24 cellular contexts compared by ENCODE assay signal in the genomic region with DNA sequence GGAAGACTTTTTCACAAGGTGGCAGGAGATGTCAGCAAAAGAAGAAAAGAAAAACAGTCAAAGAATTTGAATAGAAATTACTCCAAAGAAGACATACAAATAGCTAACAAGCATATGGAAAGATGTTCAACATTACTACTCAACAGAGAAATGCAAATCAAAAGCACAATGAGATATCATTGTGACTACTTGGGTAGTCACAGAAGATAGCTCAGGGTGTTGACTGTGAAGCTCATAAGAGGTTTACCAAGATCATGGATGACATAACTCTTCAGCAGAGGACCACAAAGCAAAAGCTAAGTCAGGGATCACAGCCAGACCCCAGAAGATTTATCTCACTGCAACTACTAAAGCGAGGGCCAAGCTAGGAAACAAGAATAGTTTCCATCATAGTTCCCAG. TPM values are rescaled to one million over a fixed set of nuclear protein-coding genes. Genes with fewer than 3 reads are reported as not detected.
DNase-seq lines count a peak whose midpoint lies in the region; ATAC-seq, FAIRE-seq and TF ChIP-seq lines count a peak whose summit lies in the region.
"Had no signal": no experiment of that assay in that cellular context is flagged by ENCODE, and none has a peak within 500 bp of the region (broad histone marks: within the 10 kb centered on the region; RNA-seq: fewer than 3 reads in every experiment).

No MANE protein-coding gene starts in this region.

- no peak overlapping the region for H3K4me3 Mint-ChIP-seq in activated T-cell treated with anti-CD3 and anti-CD28 coated beads, Interleukin-2, amount 50 U/mL, for 72 hours
- no peak overlapping the region for H3K4me3 Mint-ChIP-seq in activated T-cell treated with anti-CD3 and anti-CD28 coated beads, Interleukin-2, amount 50 U/mL, for 24 hours
- H3K4me3 Mint-ChIP-seq in activated T-helper 17 cell treated with anti-CD3 and anti-CD28 coated beads, Interleukin-2, amount 50 U/mL, for 72 hours: no peak overlapping the region
- H3K4me3 Mint-ChIP-seq in stimulated activated effector memory CD8-positive, alpha-beta T cell treated with anti-CD3 and anti-CD28 coated beads, Interleukin-12 subunit alpha, Interleukin-12 subunit beta, amount 100 ng/mL, for 72 hours: no peak overlapping the region
- H3K4me3 Mint-ChIP-seq: CD4-positive, CD25-positive, alpha-beta regulatory T cell; HFFc6 had no signal

- peak; percentile 33 for FAIRE-seq in H54 (lab: Jason Lieb, UNC)
- FAIRE-seq: A204.1, G401.6 had no signal

- H3K36me3 Mint-ChIP-seq in activated T-cell treated with anti-CD3 and anti-CD28 coated beads, Interleukin-2, amount 50 U/mL, for 72 hours (ENCODE audit: insufficient read depth in 2 of 2): no peaks in the 10 kb centered on the region
- H3K36me3 Mint-ChIP-seq in activated T-cell treated with anti-CD3 and anti-CD28 coated beads, Interleukin-2, amount 50 U/mL, for 24 hours (ENCODE audit: low read depth): no peaks in the 10 kb centered on the region
- no peaks in the 10 kb centered on the region for H3K36me3 Mint-ChIP-seq in activated T-helper 17 cell treated with anti-CD3 and anti-CD28 coated beads, Interleukin-2, amount 50 U/mL, for 72 hours (ENCODE audit: low read depth)
- H3K36me3 Mint-ChIP-seq in stimulated activated effector memory CD8-positive, alpha-beta T cell treated with anti-CD3 and anti-CD28 coated beads, Interleukin-12 subunit alpha, Interleukin-12 subunit beta, amount 100 ng/mL, for 72 hours: no peaks in the 10 kb centered on the region
- H3K36me3 Mint-ChIP-seq: CD4-positive, CD25-positive, alpha-beta regulatory T cell had no signal

- no peak for DNase-seq in activated T-cell treated with anti-CD3 and anti-CD28 coated beads, Interleukin-2, amount 50 U/mL, for 72 hours
- no peak for DNase-seq in activated T-cell treated with anti-CD3 and anti-CD28 coated beads, Interleukin-2, amount 50 U/mL, for 24 hours
- DNase-seq in H54 (ENCODE audit: insufficient read length, low spot score) (no peak), cerebellum (ENCODE audit: low spot score) (no peak), coronary artery (ENCODE audit: low spot score) (no peak)
- DNase-seq in stimulated activated effector memory CD8-positive, alpha-beta T cell treated with anti-CD3 and anti-CD28 coated beads, Interleukin-12 subunit alpha, Interleukin-12 subunit beta, amount 100 ng/mL, for 72 hours (ENCODE audit: low spot score in 2 of 2): no peak
- DNase-seq: CD4-positive, CD25-positive, alpha-beta regulatory T cell; DMS53; GM23248; HFFc6; IMR-90; KG1; MM.1S; NCI-H2029 treated with DMSO at 0.1 percent for 48 hours; NCI-H446 treated with DMSO at 0.1 percent for 48 hours; SHP77 had no signal

- ATAC-seq in activated T-cell treated with anti-CD3 and anti-CD28 coated beads, Interleukin-2, amount 50 U/mL, for 72 hours (replicated peaks in 1 of 2): peak; percentile 47 to 70
- peak; percentile 75 for ATAC-seq in activated T-helper 17 cell treated with anti-CD3 and anti-CD28 coated beads, Interleukin-2, amount 50 U/mL, for 72 hours (replicated peaks)
- ATAC-seq in stimulated activated effector memory CD8-positive, alpha-beta T cell treated with anti-CD3 and anti-CD28 coated beads, Interleukin-12 subunit alpha, Interleukin-12 subunit beta, amount 100 ng/mL, for 72 hours: peak; percentile 84
- ATAC-seq in HG03460 (IDR thresholded peaks at IDR 0.05; ENCODE audit: unreplicated experiment): no peak
- ATAC-seq: Panc1 had no signal

- H3K27me3 Mint-ChIP-seq in activated T-cell treated with anti-CD3 and anti-CD28 coated beads, Interleukin-2, amount 50 U/mL, for 72 hours (ENCODE audit: low read depth): peaks cover 6% of the 10 kb centered on the region
- no peaks in the 10 kb centered on the region for H3K27me3 Mint-ChIP-seq in activated T-cell treated with anti-CD3 and anti-CD28 coated beads, Interleukin-2, amount 50 U/mL, for 24 hours
- H3K27me3 Mint-ChIP-seq in activated T-helper 17 cell treated with anti-CD3 and anti-CD28 coated beads, Interleukin-2, amount 50 U/mL, for 72 hours: no peaks in the 10 kb centered on the region
- H3K27me3 Mint-ChIP-seq: CD4-positive, CD25-positive, alpha-beta regulatory T cell had no signal

- peaks cover 37% of the 10 kb centered on the region for H3K4me1 Mint-ChIP-seq in activated T-cell treated with anti-CD3 and anti-CD28 coated beads, Interleukin-2, amount 50 U/mL, for 72 hours (ENCODE audit: low read depth)
- peaks cover 34% of the 10 kb centered on the region for H3K4me1 Mint-ChIP-seq in activated T-cell treated with anti-CD3 and anti-CD28 coated beads, Interleukin-2, amount 50 U/mL, for 24 hours (ENCODE audit: low read depth)
- H3K4me1 Mint-ChIP-seq in activated T-helper 17 cell treated with anti-CD3 and anti-CD28 coated beads, Interleukin-2, amount 50 U/mL, for 72 hours: peaks cover 10% of the 10 kb centered on the region
- H3K4me1 Mint-ChIP-seq in stimulated activated effector memory CD8-positive, alpha-beta T cell treated with anti-CD3 and anti-CD28 coated beads, Interleukin-12 subunit alpha, Interleukin-12 subunit beta, amount 100 ng/mL, for 72 hours: peaks cover 6% of the 10 kb centered on the region

- no peak overlapping the region for H3K27ac ChIP-seq in coronary artery
- H3K27ac ChIP-seq: BLaER1, GM23248, RWPE1 had no signal

- no peak for TF ChIP-seq CTCF in coronary artery (IDR thresholded peaks at IDR 0.05)

- TF ChIP-seq POLR2A in H54 (IDR thresholded peaks at IDR 0.05; ENCODE audit: low read depth, low read length): no peak

- no peak overlapping the region for H3K27ac Mint-ChIP-seq in activated T-cell treated with anti-CD3 and anti-CD28 coated beads, Interleukin-2, amount 50 U/mL, for 72 hours
- H3K27ac Mint-ChIP-seq in activated T-cell treated with anti-CD3 and anti-CD28 coated beads, Interleukin-2, amount 50 U/mL, for 24 hours: no peak overlapping the region
- H3K27ac Mint-ChIP-seq in activated T-helper 17 cell treated with anti-CD3 and anti-CD28 coated beads, Interleukin-2, amount 50 U/mL, for 72 hours: no peak overlapping the region
- H3K27ac Mint-ChIP-seq in stimulated activated effector memory CD8-positive, alpha-beta T cell treated with anti-CD3 and anti-CD28 coated beads, Interleukin-12 subunit alpha, Interleukin-12 subunit beta, amount 100 ng/mL, for 72 hours: no peak overlapping the region
- H3K27ac Mint-ChIP-seq: CD4-positive, CD25-positive, alpha-beta regulatory T cell; HFFc6 had no signal

- H3K9me3 Mint-ChIP-seq in activated T-cell treated with anti-CD3 and anti-CD28 coated beads, Interleukin-2, amount 50 U/mL, for 72 hours: no peaks in the 10 kb centered on the region
- H3K9me3 Mint-ChIP-seq in activated T-cell treated with anti-CD3 and anti-CD28 coated beads, Interleukin-2, amount 50 U/mL, for 24 hours: no peaks in the 10 kb centered on the region
- H3K9me3 Mint-ChIP-seq in activated T-helper 17 cell treated with anti-CD3 and anti-CD28 coated beads, Interleukin-2, amount 50 U/mL, for 72 hours: no peaks in the 10 kb centered on the region
- no peaks in the 10 kb centered on the region for H3K9me3 Mint-ChIP-seq in stimulated activated effector memory CD8-positive, alpha-beta T cell treated with anti-CD3 and anti-CD28 coated beads, Interleukin-12 subunit alpha, Interleukin-12 subunit beta, amount 100 ng/mL, for 72 hours
- H3K9me3 Mint-ChIP-seq: CD4-positive, CD25-positive, alpha-beta regulatory T cell; HFFc6 had no signal

- no peak overlapping the region for H3K4me3 ChIP-seq in coronary artery
- H3K4me3 ChIP-seq: BLaER1, GM23248, HAP-1 had no signal

RNA-seq across cellular contexts. Expression of gene TANK, which starts 53.0 kb away (rescaled TPM):
- total RNA-seq in activated T-cell treated with anti-CD3 and anti-CD28 coated beads, Interleukin-2, amount 50 U/mL, for 72 hours: 10 to 100 TPM; 87.3 to 87.8 TPM
- 100 to 1,000 TPM; 110 to 114 TPM for total RNA-seq in activated T-helper 17 cell treated with anti-CD3 and anti-CD28 coated beads, Interleukin-2, amount 50 U/mL, for 72 hours
- total RNA-seq in cerebellum: 64.1 TPM
